1 cellular context compared by ENCODE assay signal in the genomic region with DNA sequence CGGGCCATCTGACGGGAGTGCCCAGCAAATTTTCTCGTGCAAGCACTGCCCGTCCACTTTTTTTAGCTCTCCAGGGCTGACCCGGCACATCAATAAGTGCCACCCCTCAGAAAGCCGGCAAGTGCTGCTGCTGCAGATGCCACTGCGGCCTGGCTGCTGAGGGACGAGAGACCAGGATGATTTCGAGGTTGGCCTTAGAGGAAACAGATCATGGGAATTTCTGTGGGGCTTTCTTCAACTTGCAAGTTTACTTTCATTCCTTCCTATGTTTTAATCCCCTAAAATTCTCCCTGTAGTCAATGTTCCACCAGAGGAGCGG.
TF ChIP-seq lines count a peak whose summit lies in the region.

No MANE protein-coding gene starts in this region.

TF ChIP-seq in H1, 55 proteins besides CTCF, POLR2A, EP300 and RAD21:
- TF ChIP-seq RNF2 (IDR thresholded peaks at IDR 0.05; ENCODE audit: borderline replicate concordance, low read depth, low read length, missing control alignments, poor library complexity, severe bottlenecking) (peak; percentile 20), RFX5 (IDR thresholded peaks at IDR 0.05; ENCODE audit: borderline replicate concordance, low read depth, low read length) (no peak)
